ENCODE assay signal across 8 cellular contexts in the genomic region with DNA sequence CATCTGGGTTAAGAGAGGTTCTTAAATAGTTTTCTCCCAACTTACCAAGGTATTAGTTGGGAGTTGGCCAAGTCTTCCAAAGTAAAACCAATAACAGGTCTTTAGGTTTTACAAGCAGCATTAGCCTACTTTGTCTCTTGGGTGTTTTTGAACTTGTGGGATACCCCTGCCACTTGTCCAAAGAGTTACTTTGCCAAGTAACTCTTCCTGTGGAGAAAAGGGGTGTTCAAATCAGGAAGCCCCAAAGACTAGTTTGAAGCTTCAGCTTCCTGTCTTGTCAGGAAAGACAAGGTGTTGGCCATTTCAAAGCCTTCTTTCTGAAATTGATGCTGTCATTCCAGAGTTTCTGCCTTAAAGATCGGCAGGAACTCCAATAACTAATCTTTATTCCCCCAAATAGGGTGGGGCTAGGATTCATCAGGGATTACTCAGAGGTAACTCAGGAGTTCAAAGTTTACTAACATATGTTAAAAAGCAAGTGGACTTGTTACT. TPM values are rescaled to one million over a fixed set of nuclear protein-coding genes. Genes with fewer than 3 reads are reported as not detected.
DNase-seq lines count a peak whose midpoint lies in the region; ATAC-seq and TF ChIP-seq lines count a peak whose summit lies in the region.

No MANE protein-coding gene starts in this region.

- TF ChIP-seq EP300 in neural cell (conservative IDR thresholded peaks at IDR 0.05; ENCODE audit: poor library complexity, severe bottlenecking) = no peak

- 0 out of 2 replicates have a peak overlapping the region, but pooled peaks have one; percentile 1 for H3K27ac ChIP-seq in OCI-LY3 (ENCODE audit: low read length)
- H3K27ac ChIP-seq in effector memory CD4-positive, alpha-beta T cell (ENCODE audit: insufficient read depth, low read length, poor library complexity, severe bottlenecking) = peak overlapping the region; percentile 95
- no peak overlapping the region for H3K27ac ChIP-seq in neural cell (ENCODE audit: low read length)

- in situ Hi-C loops in GM13977 (cut with MboI; ENCODE audit: low pct_unique_long_range_greater_than_20kb, low sequenced_read_pairs, unreplicated experiment) = no loop called here

- H3K4me3 ChIP-seq in OCI-LY3 (ENCODE audit: low read length) (peak overlapping the region; percentile 82), neural cell (ENCODE audit: low read length) (peak overlapping the region; percentile 79)
- H3K4me3 ChIP-seq in effector memory CD4-positive, alpha-beta T cell (ENCODE audit: insufficient read depth, low read depth, low read length, poor library complexity, severe bottlenecking) = peak overlapping the region; percentile 89

- H3K4me1 ChIP-seq in OCI-LY3 (ENCODE audit: low read length) = peaks cover 25% of the 10 kb centered on the region
- H3K4me1 ChIP-seq in effector memory CD4-positive, alpha-beta T cell (ENCODE audit: control insufficient read depth, insufficient read depth, low read length, poor library complexity, severe bottlenecking) = peaks cover 33% of the 10 kb centered on the region

- H3K9ac ChIP-seq in OCI-LY3 (ENCODE audit: low read length) = peak overlapping the region; percentile 78
- H3K9ac ChIP-seq in neural cell (ENCODE audit: low read length) = peak overlapping the region; percentile 82

- H3K4me2 ChIP-seq in OCI-LY3 (ENCODE audit: low read length) = peak overlapping the region; percentile 81
- peak overlapping the region; percentile 89 for H3K4me2 ChIP-seq in neural cell (ENCODE audit: low read length)

- ATAC-seq in GM21717 (IDR thresholded peaks at IDR 0.05; ENCODE audit: unreplicated experiment) = no peak

- H3K27me3 ChIP-seq in OCI-LY3 (ENCODE audit: low read depth, low read length) (no peaks in the 10 kb centered on the region), neural cell (ENCODE audit: insufficient read depth, low read depth, low read length) (no peaks in the 10 kb centered on the region)
- no peaks in the 10 kb centered on the region for H3K27me3 ChIP-seq in effector memory CD4-positive, alpha-beta T cell (replicated peaks; ENCODE audit: control insufficient read depth, insufficient read depth, low read length, poor library complexity, severe bottlenecking)

- H3K36me3 ChIP-seq in OCI-LY3 (replicated peaks; ENCODE audit: low read depth, low read length) (peaks cover 22% of the 10 kb centered on the region), neural cell (ENCODE audit: insufficient read depth, low read length) (no peaks in the 10 kb centered on the region)
- H3K36me3 ChIP-seq in effector memory CD4-positive, alpha-beta T cell (ENCODE audit: control insufficient read depth, insufficient read depth, low read length) = peaks cover 23% of the 10 kb centered on the region

- H3K9me2 ChIP-seq in neural cell (ENCODE audit: insufficient read depth, low read length) = no peaks in the 10 kb centered on the region

- H4K20me1 ChIP-seq in OCI-LY3 (ENCODE audit: insufficient read depth, low read length) (no peaks in the 10 kb centered on the region), neural cell (ENCODE audit: insufficient read depth) (no peaks in the 10 kb centered on the region)

- H2AFZ ChIP-seq in OCI-LY3 (ENCODE audit: low read depth, low read length) (peak overlapping the region; percentile 48), neural cell (ENCODE audit: low read depth, low read length) (peak overlapping the region; percentile 45)

- H3K79me2 ChIP-seq in OCI-LY3 (ENCODE audit: low read length) = peaks cover 17% of the 10 kb centered on the region
- H3K79me2 ChIP-seq in neural cell (replicated peaks; ENCODE audit: insufficient read depth, low read length) = no peaks in the 10 kb centered on the region

- peaks cover 3% of the 10 kb centered on the region for H3F3A ChIP-seq in neural cell (ENCODE audit: insufficient read depth, low read length, poor library complexity, severe bottlenecking)

- H3K9me3 ChIP-seq in OCI-LY3 (ENCODE audit: insufficient read depth, low read length) (no peaks in the 10 kb centered on the region), neural cell (ENCODE audit: low read length) (no peaks in the 10 kb centered on the region)
- no peaks in the 10 kb centered on the region for H3K9me3 ChIP-seq in effector memory CD4-positive, alpha-beta T cell (ENCODE audit: control insufficient read depth, low read length)

- DNase-seq in GM13977 (ENCODE audit: low spot score) (peak; percentile 31), NCI-H345 treated with DMSO at 0.1 percent for 48 hours (lab: John Stamatoyannopoulos, UW; ENCODE audit: unreplicated experiment) (no peak), amygdala (lab: John Stamatoyannopoulos, UW) (no peak), nucleus accumbens (lab: John Stamatoyannopoulos, UW) (no peak)
- no peak for DNase-seq in effector memory CD4-positive, alpha-beta T cell

- TF ChIP-seq RAD21 in neural cell (conservative IDR thresholded peaks at IDR 0.05) = no peak

- TF ChIP-seq CTCF in GM13977 (IDR thresholded peaks at IDR 0.05; ENCODE audit: extremely low read depth, insufficient read depth, missing control alignments) (no peak), OCI-LY3 (IDR thresholded peaks at IDR 0.05; ENCODE audit: low read depth, low read length) (no peak), neural cell (IDR thresholded peaks at IDR 0.05; ENCODE audit: poor library complexity, severe bottlenecking) (no peak)

TF ChIP-seq in neural cell, 6 proteins besides CTCF, POLR2A, EP300 and RAD21:
- TF ChIP-seq MXI1 (conservative IDR thresholded peaks at IDR 0.05; ENCODE audit: poor library complexity, severe bottlenecking) = no peak
- no peak for TF ChIP-seq SMC3 (conservative IDR thresholded peaks at IDR 0.05; ENCODE audit: poor library complexity)
- TF ChIP-seq EZH2 (IDR thresholded peaks at IDR 0.05; ENCODE audit: borderline replicate concordance, insufficient read depth, low read length, poor library complexity, severe bottlenecking) = no peak
- no peak for TF ChIP-seq TAF1 (IDR thresholded peaks at IDR 0.05; ENCODE audit: low read depth)
- TF ChIP-seq POLR2AphosphoS5 (IDR thresholded peaks at IDR 0.05) = no peak
- TF ChIP-seq, protein P1, sequence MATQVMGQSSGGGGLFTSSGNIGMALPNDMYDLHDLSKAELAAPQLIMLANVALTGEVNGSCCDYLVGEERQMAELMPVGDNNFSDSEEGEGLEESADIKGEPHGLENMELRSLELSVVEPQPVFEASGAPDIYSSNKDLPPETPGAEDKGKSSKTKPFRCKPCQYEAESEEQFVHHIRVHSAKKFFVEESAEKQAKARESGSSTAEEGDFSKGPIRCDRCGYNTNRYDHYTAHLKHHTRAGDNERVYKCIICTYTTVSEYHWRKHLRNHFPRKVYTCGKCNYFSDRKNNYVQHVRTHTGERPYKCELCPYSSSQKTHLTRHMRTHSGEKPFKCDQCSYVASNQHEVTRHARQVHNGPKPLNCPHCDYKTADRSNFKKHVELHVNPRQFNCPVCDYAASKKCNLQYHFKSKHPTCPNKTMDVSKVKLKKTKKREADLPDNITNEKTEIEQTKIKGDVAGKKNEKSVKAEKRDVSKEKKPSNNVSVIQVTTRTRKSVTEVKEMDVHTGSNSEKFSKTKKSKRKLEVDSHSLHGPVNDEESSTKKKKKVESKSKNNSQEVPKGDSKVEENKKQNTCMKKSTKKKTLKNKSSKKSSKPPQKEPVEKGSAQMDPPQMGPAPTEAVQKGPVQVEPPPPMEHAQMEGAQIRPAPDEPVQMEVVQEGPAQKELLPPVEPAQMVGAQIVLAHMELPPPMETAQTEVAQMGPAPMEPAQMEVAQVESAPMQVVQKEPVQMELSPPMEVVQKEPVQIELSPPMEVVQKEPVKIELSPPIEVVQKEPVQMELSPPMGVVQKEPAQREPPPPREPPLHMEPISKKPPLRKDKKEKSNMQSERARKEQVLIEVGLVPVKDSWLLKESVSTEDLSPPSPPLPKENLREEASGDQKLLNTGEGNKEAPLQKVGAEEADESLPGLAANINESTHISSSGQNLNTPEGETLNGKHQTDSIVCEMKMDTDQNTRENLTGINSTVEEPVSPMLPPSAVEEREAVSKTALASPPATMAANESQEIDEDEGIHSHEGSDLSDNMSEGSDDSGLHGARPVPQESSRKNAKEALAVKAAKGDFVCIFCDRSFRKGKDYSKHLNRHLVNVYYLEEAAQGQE (IDR thresholded peaks at IDR 0.05; ENCODE audit: borderline replicate concordance) = no peak
TF ChIP-seq in neural cell: peak in this region for 0.

RNA-seq across cellular contexts. Expression of a gene that starts 0.8 kb away (rescaled TPM):
- 14.5 and 15.7 TPM in 2 replicates for polyA plus RNA-seq in neural cell
- 25.8 and 31.8 TPM in 2 replicates for polyA minus RNA-seq in neural cell
